In the genomic region with DNA sequence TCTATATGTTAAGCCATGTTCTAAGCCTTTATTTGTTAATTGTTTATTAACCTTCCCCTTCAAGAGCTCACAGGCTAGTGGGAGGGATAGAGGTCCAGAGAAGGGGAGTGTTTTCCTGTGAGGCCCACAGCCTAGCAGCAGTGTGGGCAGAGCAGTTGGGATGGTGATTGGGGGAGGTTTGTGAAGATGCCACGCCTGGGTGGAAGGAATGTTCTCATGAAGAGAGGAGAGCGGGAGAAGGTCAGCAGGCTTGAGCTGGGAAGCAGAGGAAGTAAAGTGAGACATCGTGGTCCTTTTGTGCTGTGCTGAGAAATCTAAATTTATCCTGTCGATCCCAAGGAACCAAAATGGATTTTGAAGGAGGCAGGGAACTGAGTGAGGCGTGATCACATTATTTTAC, we compare ENCODE assay signal across 9 cellular contexts. TPM values are rescaled to one million over a fixed set of nuclear protein-coding genes. Genes with fewer than 3 reads are reported as not detected.
DNase-seq lines count a peak whose midpoint lies in the region; ATAC-seq and TF ChIP-seq lines count a peak whose summit lies in the region.
"Had no signal": no experiment of that assay in that cellular context is flagged by ENCODE, and none has a peak within 500 bp of the region (broad histone marks: within the 10 kb centered on the region; RNA-seq: fewer than 3 reads in every experiment).

No MANE protein-coding gene starts in this region.

- no peak overlapping the region for H2BK15ac ChIP-seq in mesendoderm (replicated peaks; ENCODE audit: low read depth)

- H3K23ac ChIP-seq in mesendoderm (ENCODE audit: low read length), result no peak overlapping the region

- H3K4ac ChIP-seq in mesendoderm (ENCODE audit: low read depth, low read length), result no peak overlapping the region

- H2BK120ac ChIP-seq in mesendoderm (ENCODE audit: low read depth, low read length), result no peak overlapping the region

- peaks cover 5 to 13% of the 10 kb centered on the region in 2 donors for H3K36me3 Mint-ChIP-seq in activated T-cell treated with anti-CD3 and anti-CD28 coated beads, Interleukin-2, amount 50 U/mL, for 72 hours (ENCODE audit: insufficient read depth in 2 of 2)
- peaks cover 14% of the 10 kb centered on the region for H3K36me3 Mint-ChIP-seq in chondrocyte (ENCODE audit: low read depth)

- WGBS in mesendoderm (ENCODE audit: extremely low coverage, insufficient coverage, low lambda C conversion rate), result no CpG with 5 or more reads among the region's 5 CpGs

- CTCF ChIA-PET in GM10248 (lab: Yijun Ruan, JAX), result interaction anchor here (1.1 to 1.3 kb wide), 3 partner anchors 9 to 19 kb away, joined by 3 to 4 read pairs (median 4); no protein-coding TSS in a partner anchor

- no peak overlapping the region for H2AK5ac ChIP-seq in mesendoderm (ENCODE audit: low read length)

- no peak for DNase-seq in activated T-cell treated with anti-CD3 and anti-CD28 coated beads, Interleukin-2, amount 50 U/mL, for 72 hours
- DNase-seq in activated T-cell treated with anti-CD3 and anti-CD28 coated beads for 4 hours (no peak), chondrocyte (ENCODE audit: low spot score) (no peak), mesendoderm (peak; percentile 31), GM10248 (ENCODE audit: extremely low spot score) (no peak), NCI-H2196 treated with DMSO at 0.1 percent for 48 hours (lab: John Stamatoyannopoulos, UW; ENCODE audit: unreplicated experiment) (no peak)

- H3K27ac Mint-ChIP-seq in activated T-cell treated with anti-CD3 and anti-CD28 coated beads, Interleukin-2, amount 50 U/mL, for 72 hours, result peak overlapping the region; percentile 85
- H3K27ac Mint-ChIP-seq in chondrocyte (ENCODE audit: unreplicated experiment), result peak overlapping the region; percentile 91

- H3K9me3 Mint-ChIP-seq in activated T-cell treated with anti-CD3 and anti-CD28 coated beads, Interleukin-2, amount 50 U/mL, for 72 hours, result no peaks in the 10 kb centered on the region
- no peaks in the 10 kb centered on the region for H3K9me3 Mint-ChIP-seq in chondrocyte (ENCODE audit: low read depth)

- TF ChIP-seq CTCF in chondrocyte (IDR thresholded peaks at IDR 0.05) (no peak), GM10248 (IDR thresholded peaks at IDR 0.05; ENCODE audit: control extremely low read depth, extremely low read depth, low read depth, missing control alignments) (no peak)

- H3K9ac ChIP-seq in mesendoderm (ENCODE audit: low read length), result no peak overlapping the region

- peaks cover 35% of the 10 kb centered on the region for H3K4me1 Mint-ChIP-seq in activated T-cell treated with anti-CD3 and anti-CD28 coated beads, Interleukin-2, amount 50 U/mL, for 72 hours (ENCODE audit: low read depth)
- H3K4me1 Mint-ChIP-seq in chondrocyte (ENCODE audit: low read depth), result peaks cover 68% of the 10 kb centered on the region

- no peak overlapping the region for H3K4me3 ChIP-seq in mesendoderm (ENCODE audit: low read length)
- H3K4me3 ChIP-seq: SK-N-MC had no signal

- H3K27me3 Mint-ChIP-seq in activated T-cell treated with anti-CD3 and anti-CD28 coated beads, Interleukin-2, amount 50 U/mL, for 72 hours (ENCODE audit: low read depth), result no peaks in the 10 kb centered on the region
- no peaks in the 10 kb centered on the region for H3K27me3 Mint-ChIP-seq in chondrocyte (ENCODE audit: low read depth)

- no peaks in the 10 kb centered on the region for H3K4me1 ChIP-seq in mesendoderm (ENCODE audit: control insufficient read depth, low read depth, low read length)

- H3K56ac ChIP-seq in mesendoderm (ENCODE audit: low read length), result no peak overlapping the region

- no peak for ATAC-seq in activated T-cell treated with anti-CD3 and anti-CD28 coated beads, Interleukin-2, amount 50 U/mL, for 72 hours (replicated peaks in 1 of 2)
- ATAC-seq in HG03565 (IDR thresholded peaks at IDR 0.05; ENCODE audit: unreplicated experiment), result no peak

- no peak overlapping the region for H3K4me2 ChIP-seq in mesendoderm (ENCODE audit: low read length)

- H3K27ac ChIP-seq in mesendoderm (ENCODE audit: low read depth, low read length) (no peak overlapping the region), temporal lobe (ENCODE audit: low read depth, low read length) (peak overlapping the region; percentile 36)
- H3K27ac ChIP-seq: SK-N-MC had no signal

- H2BK5ac ChIP-seq in mesendoderm (ENCODE audit: low read length), result no peak overlapping the region

- H3K18ac ChIP-seq in mesendoderm (ENCODE audit: low read length), result no peak overlapping the region

- no peaks in the 10 kb centered on the region for H3K27me3 ChIP-seq in mesendoderm (ENCODE audit: insufficient read depth, low read length, poor library complexity)

- POLR2A ChIA-PET in GM10248 (lab: Yijun Ruan, JAX), result no interaction called here

- H3K79me1 ChIP-seq in mesendoderm (ENCODE audit: low read length), result peaks cover 20% of the 10 kb centered on the region

- H4K8ac ChIP-seq in mesendoderm (ENCODE audit: low read depth, low read length), result no peak overlapping the region

- H3K36me3 ChIP-seq in mesendoderm (ENCODE audit: control insufficient read depth, insufficient read depth, low read length), result peaks cover 7% of the 10 kb centered on the region

- no peak overlapping the region for H3K4me3 Mint-ChIP-seq in activated T-cell treated with anti-CD3 and anti-CD28 coated beads, Interleukin-2, amount 50 U/mL, for 72 hours
- peak overlapping the region; percentile 7 for H3K4me3 Mint-ChIP-seq in chondrocyte (ENCODE audit: unreplicated experiment)

- peaks cover 4% of the 10 kb centered on the region for H3K79me2 ChIP-seq in mesendoderm (ENCODE audit: control insufficient read depth, insufficient read depth, low read length)

- no peak overlapping the region for H4K5ac ChIP-seq in mesendoderm (ENCODE audit: low read length)

RNA-seq across cellular contexts. Expression of a gene that starts 42.6 kb away (rescaled TPM):
- 10 to 100 TPM; 53.5 to 72.6 TPM for total RNA-seq in activated T-cell treated with anti-CD3 and anti-CD28 coated beads, Interleukin-2, amount 50 U/mL, for 72 hours
- total RNA-seq in chondrocyte (31.0 to 41.8 TPM (median 37.0 TPM) in 3 replicates), temporal lobe (16.2 TPM)
- 21.4 TPM for polyA plus RNA-seq in mesendoderm (2013, experiment 1 of 2)
- 19.9 TPM for polyA plus RNA-seq in mesendoderm (2013, experiment 2 of 2)

RNA-seq across cellular contexts. Expression of a gene that starts 52.5 kb away (rescaled TPM):
- total RNA-seq in activated T-cell treated with anti-CD3 and anti-CD28 coated beads, Interleukin-2, amount 50 U/mL, for 72 hours, result 10 to 100 TPM in 1 of 2 donors, 1 to 10 TPM in 1; 5.9 to 23.2 TPM
- total RNA-seq in chondrocyte (0.36 to 2.5 TPM (median 1.9 TPM) in 3 replicates), temporal lobe (9.6 TPM)
- 0.51 TPM for polyA plus RNA-seq in mesendoderm (2013, experiment 1 of 2)
- 0.66 TPM for polyA plus RNA-seq in mesendoderm (2013, experiment 2 of 2)
